ENCODE assay signal across 1 cellular context in genomic region chr6:11066505-11067347, GRCh38.
TF ChIP-seq lines count a peak whose summit lies in the region.

No MANE protein-coding gene starts in this region.

TF ChIP-seq in HepG2, 621 proteins besides CTCF, POLR2A, EP300 and RAD21 (continued from another document and continues in another):
- 0 out of 2 replicates have a peak, but pooled peaks have one; percentile 12 for TF ChIP-seq ZBTB49 (CRISPR knock-in tag; IDR thresholded peaks at IDR 0.05; ENCODE audit: borderline replicate concordance)
- TF ChIP-seq ZNF589 (CRISPR knock-in tag; conservative IDR thresholded peaks at IDR 0.05), result peak; percentile 42; the same call in 1 of the 2 replicates
- peak; percentile 11; the same call in 1 of the 2 replicates for TF ChIP-seq FOXK1 (CRISPR knock-in tag; IDR thresholded peaks at IDR 0.05; ENCODE audit: borderline replicate concordance, low read depth)
- TF ChIP-seq SOX13 (IDR thresholded peaks at IDR 0.05), result peak; percentile 62; the same call in 1 of the 2 replicates
- TF ChIP-seq SOX13 (CRISPR knock-in tag; conservative IDR thresholded peaks at IDR 0.05 in 1 of 2, IDR thresholded peaks at IDR 0.05 in 1 of 2), result peak in 1 of 2 experiments; percentile 81; a peak in 1 of 4 replicates
- peak; percentile 72 for TF ChIP-seq CBFB (CRISPR knock-in tag; IDR thresholded peaks at IDR 0.05)
- no peak for TF ChIP-seq ZSCAN22 (CRISPR knock-in tag; IDR thresholded peaks at IDR 0.05)
- peak; percentile 84; the same call in 1 of the 2 replicates for TF ChIP-seq BCL6 (CRISPR knock-in tag; IDR thresholded peaks at IDR 0.05)
- TF ChIP-seq, protein P1, sequence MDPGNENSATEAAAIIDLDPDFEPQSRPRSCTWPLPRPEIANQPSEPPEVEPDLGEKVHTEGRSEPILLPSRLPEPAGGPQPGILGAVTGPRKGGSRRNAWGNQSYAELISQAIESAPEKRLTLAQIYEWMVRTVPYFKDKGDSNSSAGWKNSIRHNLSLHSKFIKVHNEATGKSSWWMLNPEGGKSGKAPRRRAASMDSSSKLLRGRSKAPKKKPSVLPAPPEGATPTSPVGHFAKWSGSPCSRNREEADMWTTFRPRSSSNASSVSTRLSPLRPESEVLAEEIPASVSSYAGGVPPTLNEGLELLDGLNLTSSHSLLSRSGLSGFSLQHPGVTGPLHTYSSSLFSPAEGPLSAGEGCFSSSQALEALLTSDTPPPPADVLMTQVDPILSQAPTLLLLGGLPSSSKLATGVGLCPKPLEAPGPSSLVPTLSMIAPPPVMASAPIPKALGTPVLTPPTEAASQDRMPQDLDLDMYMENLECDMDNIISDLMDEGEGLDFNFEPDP (CRISPR knock-in tag; conservative IDR thresholded peaks at IDR 0.05), result no peak
- no peak for TF ChIP-seq ATM (IDR thresholded peaks at IDR 0.05; ENCODE audit: borderline replicate concordance)
- TF ChIP-seq ZNF841 (CRISPR knock-in tag; IDR thresholded peaks at IDR 0.05; ENCODE audit: borderline replicate concordance), result no peak
- no peak for TF ChIP-seq EZH2 (conservative IDR thresholded peaks at IDR 0.05; ENCODE audit: low read depth, low read length)
- peak; percentile 57; the same call in 1 of the 2 replicates for TF ChIP-seq PITX1 (CRISPR knock-in tag; IDR thresholded peaks at IDR 0.05)
- no peak for TF ChIP-seq ZBTB4 (CRISPR knock-in tag; IDR thresholded peaks at IDR 0.05; ENCODE audit: borderline replicate concordance)
- peak; percentile 60; the same call in 1 of the 2 replicates for TF ChIP-seq ZSCAN21 (CRISPR knock-in tag; IDR thresholded peaks at IDR 0.05; ENCODE audit: borderline replicate concordance)
- TF ChIP-seq SP140L (CRISPR knock-in tag; IDR thresholded peaks at IDR 0.05; ENCODE audit: borderline replicate concordance), result peak; percentile 60
- TF ChIP-seq NCOA5 (CRISPR knock-in tag; IDR thresholded peaks at IDR 0.05), result no peak
- TF ChIP-seq, protein P2, sequence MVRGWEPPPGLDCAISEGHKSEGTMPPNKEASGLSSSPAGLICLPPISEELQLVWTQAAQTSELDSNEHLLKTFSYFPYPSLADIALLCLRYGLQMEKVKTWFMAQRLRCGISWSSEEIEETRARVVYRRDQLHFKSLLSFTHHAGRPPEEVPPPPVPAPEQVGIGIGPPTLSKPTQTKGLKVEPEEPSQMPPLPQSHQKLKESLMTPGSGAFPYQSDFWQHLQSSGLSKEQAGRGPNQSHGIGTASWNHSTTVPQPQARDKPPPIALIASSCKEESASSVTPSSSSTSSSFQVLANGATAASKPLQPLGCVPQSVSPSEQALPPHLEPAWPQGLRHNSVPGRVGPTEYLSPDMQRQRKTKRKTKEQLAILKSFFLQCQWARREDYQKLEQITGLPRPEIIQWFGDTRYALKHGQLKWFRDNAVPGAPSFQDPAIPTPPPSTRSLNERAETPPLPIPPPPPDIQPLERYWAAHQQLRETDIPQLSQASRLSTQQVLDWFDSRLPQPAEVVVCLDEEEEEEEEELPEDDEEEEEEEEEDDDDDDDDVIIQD (CRISPR knock-in tag; IDR thresholded peaks at IDR 0.05; ENCODE audit: low read depth), result peak; percentile 84
- TF ChIP-seq KAT8 (CRISPR knock-in tag; IDR thresholded peaks at IDR 0.05), result peak; percentile 75
- peak; percentile 63; the same call in 1 of the 2 replicates for TF ChIP-seq ELF3 (CRISPR knock-in tag; IDR thresholded peaks at IDR 0.05)
- peak; percentile 57 for TF ChIP-seq RFXAP (CRISPR knock-in tag; IDR thresholded peaks at IDR 0.05; ENCODE audit: borderline replicate concordance)
- no peak; the same call in none of the 2 replicates for TF ChIP-seq ZMYM4 (CRISPR knock-in tag; IDR thresholded peaks at IDR 0.05)
- TF ChIP-seq ARID3A (IDR thresholded peaks at IDR 0.05; ENCODE audit: low read depth, low read length), result peak; percentile 99
- no peak for TF ChIP-seq ZBTB42 (CRISPR knock-in tag; IDR thresholded peaks at IDR 0.05)
- no peak for TF ChIP-seq ZNF513 (CRISPR knock-in tag; conservative IDR thresholded peaks at IDR 0.05)
- TF ChIP-seq ADNP (CRISPR knock-in tag; IDR thresholded peaks at IDR 0.05), result no peak
- TF ChIP-seq ZNF101 (CRISPR knock-in tag; IDR thresholded peaks at IDR 0.05; ENCODE audit: borderline replicate concordance, low read depth), result no peak; the same call in 1 of the 2 replicates
- no peak for TF ChIP-seq PAX8 (CRISPR knock-in tag; IDR thresholded peaks at IDR 0.05; ENCODE audit: borderline replicate concordance)
- no peak for TF ChIP-seq ZNF713 (CRISPR knock-in tag; IDR thresholded peaks at IDR 0.05)
- peak; percentile 99 for TF ChIP-seq ZNF7 (CRISPR knock-in tag; IDR thresholded peaks at IDR 0.05)
- peak; percentile 52; the same call in 1 of the 2 replicates for TF ChIP-seq ZC3H13 (CRISPR knock-in tag; IDR thresholded peaks at IDR 0.05)
- peak; percentile 67; the same call in 1 of the 3 replicates for TF ChIP-seq MXI1 (IDR thresholded peaks at IDR 0.05; ENCODE audit: borderline replicate concordance, low read depth, low read length)
- TF ChIP-seq HOXA3 (CRISPR knock-in tag; IDR thresholded peaks at IDR 0.05), result peak; percentile 53
- TF ChIP-seq ZNF740 (CRISPR knock-in tag; IDR thresholded peaks at IDR 0.05), result no peak
- peak; percentile 62; the same call in 1 of the 2 replicates for TF ChIP-seq FOXO1 (CRISPR knock-in tag; IDR thresholded peaks at IDR 0.05)
- TF ChIP-seq, protein P3, sequence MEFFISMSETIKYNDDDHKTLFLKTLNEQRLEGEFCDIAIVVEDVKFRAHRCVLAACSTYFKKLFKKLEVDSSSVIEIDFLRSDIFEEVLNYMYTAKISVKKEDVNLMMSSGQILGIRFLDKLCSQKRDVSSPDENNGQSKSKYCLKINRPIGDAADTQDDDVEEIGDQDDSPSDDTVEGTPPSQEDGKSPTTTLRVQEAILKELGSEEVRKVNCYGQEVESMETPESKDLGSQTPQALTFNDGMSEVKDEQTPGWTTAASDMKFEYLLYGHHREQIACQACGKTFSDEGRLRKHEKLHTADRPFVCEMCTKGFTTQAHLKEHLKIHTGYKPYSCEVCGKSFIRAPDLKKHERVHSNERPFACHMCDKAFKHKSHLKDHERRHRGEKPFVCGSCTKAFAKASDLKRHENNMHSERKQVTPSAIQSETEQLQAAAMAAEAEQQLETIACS (CRISPR knock-in tag; IDR thresholded peaks at IDR 0.05), result no peak
- peak; percentile 96; the same call in 1 of the 2 replicates for TF ChIP-seq NCOR1 (IDR thresholded peaks at IDR 0.05; ENCODE audit: borderline replicate concordance, low read length)
- TF ChIP-seq SMC3 (IDR thresholded peaks at IDR 0.05; ENCODE audit: low read length), result no peak
- TF ChIP-seq, protein P4, sequence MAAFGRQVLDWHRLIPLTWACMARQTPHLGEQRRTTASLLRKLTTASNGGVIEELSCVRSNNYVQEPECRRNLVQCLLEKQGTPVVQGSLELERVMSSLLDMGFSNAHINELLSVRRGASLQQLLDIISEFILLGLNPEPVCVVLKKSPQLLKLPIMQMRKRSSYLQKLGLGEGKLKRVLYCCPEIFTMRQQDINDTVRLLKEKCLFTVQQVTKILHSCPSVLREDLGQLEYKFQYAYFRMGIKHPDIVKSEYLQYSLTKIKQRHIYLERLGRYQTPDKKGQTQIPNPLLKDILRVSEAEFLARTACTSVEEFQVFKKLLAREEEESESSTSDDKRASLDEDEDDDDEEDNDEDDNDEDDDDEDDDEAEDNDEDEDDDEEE (CRISPR knock-in tag; IDR thresholded peaks at IDR 0.05), result no peak
- no peak for TF ChIP-seq CENPT (CRISPR knock-in tag; IDR thresholded peaks at IDR 0.05; ENCODE audit: low read depth)
- no peak for TF ChIP-seq SMARCC2 (IDR thresholded peaks at IDR 0.05)
- no peak for TF ChIP-seq ZNF556 (CRISPR knock-in tag; IDR thresholded peaks at IDR 0.05; ENCODE audit: borderline replicate concordance)
- TF ChIP-seq ETV5 (CRISPR knock-in tag; IDR thresholded peaks at IDR 0.05; ENCODE audit: borderline replicate concordance), result no peak
- peak; percentile 26; the same call in 1 of the 2 replicates for TF ChIP-seq ZNF136 (CRISPR knock-in tag; IDR thresholded peaks at IDR 0.05; ENCODE audit: low read depth)
- TF ChIP-seq ZNF850 (CRISPR knock-in tag; conservative IDR thresholded peaks at IDR 0.05), result no peak
- TF ChIP-seq SPEN (CRISPR knock-in tag; IDR thresholded peaks at IDR 0.05; ENCODE audit: low read depth), result peak; percentile 29
- TF ChIP-seq ZNF205 (CRISPR knock-in tag; IDR thresholded peaks at IDR 0.05), result no peak
- TF ChIP-seq NFYC (CRISPR knock-in tag; IDR thresholded peaks at IDR 0.05), result no peak
- TF ChIP-seq MTA3 (CRISPR knock-in tag; IDR thresholded peaks at IDR 0.05), result no peak
- TF ChIP-seq TRIM22 (IDR thresholded peaks at IDR 0.05), result no peak
- TF ChIP-seq CBX5 (CRISPR knock-in tag; IDR thresholded peaks at IDR 0.05; ENCODE audit: borderline replicate concordance), result no peak
